ENCODE assay signal across 1 cellular context in the genomic region with DNA sequence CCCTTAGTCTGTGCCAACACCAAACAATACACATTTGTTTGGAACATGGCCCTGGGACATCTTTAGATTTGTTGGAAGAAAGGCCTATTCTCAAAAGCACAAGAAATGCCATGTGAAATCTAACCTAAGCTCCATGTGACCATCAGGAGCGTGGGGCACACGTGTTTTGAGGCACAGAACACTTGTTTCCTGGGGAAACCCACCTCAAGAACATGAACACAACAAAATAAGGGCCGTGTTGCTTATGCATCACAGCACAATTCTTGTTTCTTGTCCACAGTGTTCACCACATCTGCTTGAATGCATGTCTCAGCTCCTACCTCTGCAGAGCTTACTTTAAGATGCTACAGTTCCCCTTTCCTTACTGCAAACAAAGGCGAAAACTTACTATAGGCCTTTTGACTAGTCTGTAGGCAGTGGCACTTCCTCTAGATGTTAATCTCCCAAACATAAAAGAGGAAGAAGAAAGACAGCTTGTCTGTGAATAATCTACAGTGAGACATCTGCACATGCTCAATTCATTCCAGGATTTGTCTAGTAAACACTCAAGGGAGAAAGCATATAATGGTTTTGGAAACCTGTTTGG.
TF ChIP-seq lines count a peak whose summit lies in the region.

No MANE protein-coding gene starts in this region.

TF ChIP-seq in GM12878, 131 proteins besides CTCF, POLR2A, EP300 and RAD21 (continued from another document and continues in another):
- TF ChIP-seq, protein P1, sequence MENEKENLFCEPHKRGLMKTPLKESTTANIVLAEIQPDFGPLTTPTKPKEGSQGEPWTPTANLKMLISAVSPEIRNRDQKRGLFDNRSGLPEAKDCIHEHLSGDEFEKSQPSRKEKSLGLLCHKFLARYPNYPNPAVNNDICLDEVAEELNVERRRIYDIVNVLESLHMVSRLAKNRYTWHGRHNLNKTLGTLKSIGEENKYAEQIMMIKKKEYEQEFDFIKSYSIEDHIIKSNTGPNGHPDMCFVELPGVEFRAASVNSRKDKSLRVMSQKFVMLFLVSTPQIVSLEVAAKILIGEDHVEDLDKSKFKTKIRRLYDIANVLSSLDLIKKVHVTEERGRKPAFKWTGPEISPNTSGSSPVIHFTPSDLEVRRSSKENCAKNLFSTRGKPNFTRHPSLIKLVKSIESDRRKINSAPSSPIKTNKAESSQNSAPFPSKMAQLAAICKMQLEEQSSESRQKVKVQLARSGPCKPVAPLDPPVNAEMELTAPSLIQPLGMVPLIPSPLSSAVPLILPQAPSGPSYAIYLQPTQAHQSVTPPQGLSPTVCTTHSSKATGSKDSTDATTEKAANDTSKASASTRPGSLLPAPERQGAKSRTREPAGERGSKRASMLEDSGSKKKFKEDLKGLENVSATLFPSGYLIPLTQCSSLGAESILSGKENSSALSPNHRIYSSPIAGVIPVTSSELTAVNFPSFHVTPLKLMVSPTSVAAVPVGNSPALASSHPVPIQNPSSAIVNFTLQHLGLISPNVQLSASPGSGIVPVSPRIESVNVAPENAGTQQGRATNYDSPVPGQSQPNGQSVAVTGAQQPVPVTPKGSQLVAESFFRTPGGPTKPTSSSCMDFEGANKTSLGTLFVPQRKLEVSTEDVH (IDR thresholded peaks at IDR 0.05; ENCODE audit: low read depth, partially characterized antibody) = no peak
- TF ChIP-seq SUZ12 (IDR thresholded peaks at IDR 0.05; ENCODE audit: unreplicated experiment) (no peak), RUNX3 (IDR thresholded peaks at IDR 0.05; ENCODE audit: low read length) (peak; percentile 66), CBX3 (IDR thresholded peaks at IDR 0.05; ENCODE audit: borderline replicate concordance, low read depth) (no peak), FOXM1 (IDR thresholded peaks at IDR 0.05; ENCODE audit: low read depth, low read length) (0 out of 2 replicates have a peak, but pooled peaks have one; percentile 45), ZSCAN29 (IDR thresholded peaks at IDR 0.05) (no peak), TAF1 (IDR thresholded peaks at IDR 0.05; ENCODE audit: borderline replicate concordance, low read depth, low read length) (no peak), MYC (IDR thresholded peaks at IDR 0.05; ENCODE audit: insufficient read depth, insufficient read length, insufficient replicate concordance, low read length, severe bottlenecking) (no peak), BACH1 (IDR thresholded peaks at IDR 0.05; ENCODE audit: borderline replicate concordance) (peak; percentile 38; the same call in 1 of the 2 replicates), SPI1 (IDR thresholded peaks at IDR 0.05; ENCODE audit: borderline replicate concordance, insufficient read depth, low read depth, low read length) (peak; percentile 96), RELA (IDR thresholded peaks at IDR 0.05; ENCODE audit: borderline replicate concordance, partially characterized antibody) (peak; percentile 40), SREBF1 (IDR thresholded peaks at IDR 0.05; ENCODE audit: low read length) (no peak), ESRRA (IDR thresholded peaks at IDR 0.05; ENCODE audit: low read length) (no peak), CHD1 (IDR thresholded peaks at IDR 0.05; ENCODE audit: low read depth, low read length) (no peak), PAX8 (IDR thresholded peaks at IDR 0.05) (no peak), BCL11A (IDR thresholded peaks at IDR 0.05; ENCODE audit: low read depth, low read length) (peak; percentile 45; the same call in 1 of the 2 replicates), SIN3A (IDR thresholded peaks at IDR 0.05; ENCODE audit: low read depth, low read length) (no peak), POLR2AphosphoS2 (IDR thresholded peaks at IDR 0.05; ENCODE audit: low read depth, low read length) (no peak), CREM (IDR thresholded peaks at IDR 0.05; ENCODE audit: low read depth) (no peak), NR2F1 (conservative IDR thresholded peaks at IDR 0.05) (no peak), FOXK2 (IDR thresholded peaks at IDR 0.05) (peak; percentile 54; the same call in 1 of the 2 replicates), ZNF274 (IDR thresholded peaks at IDR 0.05; ENCODE audit: insufficient read depth, insufficient read length) (no peak), HDAC6 (IDR thresholded peaks at IDR 0.05; ENCODE audit: unreplicated experiment) (no peak)
- TF ChIP-seq, protein P2, sequence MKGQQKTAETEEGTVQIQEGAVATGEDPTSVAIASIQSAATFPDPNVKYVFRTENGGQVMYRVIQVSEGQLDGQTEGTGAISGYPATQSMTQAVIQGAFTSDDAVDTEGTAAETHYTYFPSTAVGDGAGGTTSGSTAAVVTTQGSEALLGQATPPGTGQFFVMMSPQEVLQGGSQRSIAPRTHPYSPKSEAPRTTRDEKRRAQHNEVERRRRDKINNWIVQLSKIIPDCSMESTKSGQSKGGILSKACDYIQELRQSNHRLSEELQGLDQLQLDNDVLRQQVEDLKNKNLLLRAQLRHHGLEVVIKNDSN (IDR thresholded peaks at IDR 0.05; ENCODE audit: borderline replicate concordance, extremely low read length, insufficient read depth, low read depth, low read length) = peak; percentile 61
- TF ChIP-seq, protein P3, sequence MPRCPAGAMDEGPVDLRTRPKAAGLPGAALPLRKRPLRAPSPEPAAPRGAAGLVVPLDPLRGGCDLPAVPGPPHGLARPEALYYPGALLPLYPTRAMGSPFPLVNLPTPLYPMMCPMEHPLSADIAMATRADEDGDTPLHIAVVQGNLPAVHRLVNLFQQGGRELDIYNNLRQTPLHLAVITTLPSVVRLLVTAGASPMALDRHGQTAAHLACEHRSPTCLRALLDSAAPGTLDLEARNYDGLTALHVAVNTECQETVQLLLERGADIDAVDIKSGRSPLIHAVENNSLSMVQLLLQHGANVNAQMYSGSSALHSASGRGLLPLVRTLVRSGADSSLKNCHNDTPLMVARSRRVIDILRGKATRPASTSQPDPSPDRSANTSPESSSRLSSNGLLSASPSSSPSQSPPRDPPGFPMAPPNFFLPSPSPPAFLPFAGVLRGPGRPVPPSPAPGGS (IDR thresholded peaks at IDR 0.05; ENCODE audit: borderline replicate concordance, insufficient read depth, low read depth, low read length, poor library complexity, severe bottlenecking) = no peak
- TF ChIP-seq, protein P4, sequence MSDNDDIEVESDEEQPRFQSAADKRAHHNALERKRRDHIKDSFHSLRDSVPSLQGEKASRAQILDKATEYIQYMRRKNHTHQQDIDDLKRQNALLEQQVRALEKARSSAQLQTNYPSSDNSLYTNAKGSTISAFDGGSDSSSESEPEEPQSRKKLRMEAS (IDR thresholded peaks at IDR 0.05; ENCODE audit: low read depth, low read length) = peak; percentile 90
- TF ChIP-seq, protein P5, sequence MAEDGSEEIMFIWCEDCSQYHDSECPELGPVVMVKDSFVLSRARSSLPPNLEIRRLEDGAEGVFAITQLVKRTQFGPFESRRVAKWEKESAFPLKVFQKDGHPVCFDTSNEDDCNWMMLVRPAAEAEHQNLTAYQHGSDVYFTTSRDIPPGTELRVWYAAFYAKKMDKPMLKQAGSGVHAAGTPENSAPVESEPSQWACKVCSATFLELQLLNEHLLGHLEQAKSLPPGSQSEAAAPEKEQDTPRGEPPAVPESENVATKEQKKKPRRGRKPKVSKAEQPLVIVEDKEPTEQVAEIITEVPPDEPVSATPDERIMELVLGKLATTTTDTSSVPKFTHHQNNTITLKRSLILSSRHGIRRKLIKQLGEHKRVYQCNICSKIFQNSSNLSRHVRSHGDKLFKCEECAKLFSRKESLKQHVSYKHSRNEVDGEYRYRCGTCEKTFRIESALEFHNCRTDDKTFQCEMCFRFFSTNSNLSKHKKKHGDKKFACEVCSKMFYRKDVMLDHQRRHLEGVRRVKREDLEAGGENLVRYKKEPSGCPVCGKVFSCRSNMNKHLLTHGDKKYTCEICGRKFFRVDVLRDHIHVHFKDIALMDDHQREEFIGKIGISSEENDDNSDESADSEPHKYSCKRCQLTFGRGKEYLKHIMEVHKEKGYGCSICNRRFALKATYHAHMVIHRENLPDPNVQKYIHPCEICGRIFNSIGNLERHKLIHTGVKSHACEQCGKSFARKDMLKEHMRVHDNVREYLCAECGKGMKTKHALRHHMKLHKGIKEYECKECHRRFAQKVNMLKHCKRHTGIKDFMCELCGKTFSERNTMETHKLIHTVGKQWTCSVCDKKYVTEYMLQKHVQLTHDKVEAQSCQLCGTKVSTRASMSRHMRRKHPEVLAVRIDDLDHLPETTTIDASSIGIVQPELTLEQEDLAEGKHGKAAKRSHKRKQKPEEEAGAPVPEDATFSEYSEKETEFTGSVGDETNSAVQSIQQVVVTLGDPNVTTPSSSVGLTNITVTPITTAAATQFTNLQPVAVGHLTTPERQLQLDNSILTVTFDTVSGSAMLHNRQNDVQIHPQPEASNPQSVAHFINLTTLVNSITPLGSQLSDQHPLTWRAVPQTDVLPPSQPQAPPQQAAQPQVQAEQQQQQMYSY (CRISPR knock-in tag; IDR thresholded peaks at IDR 0.05) = no peak
- TF ChIP-seq, protein P6, sequence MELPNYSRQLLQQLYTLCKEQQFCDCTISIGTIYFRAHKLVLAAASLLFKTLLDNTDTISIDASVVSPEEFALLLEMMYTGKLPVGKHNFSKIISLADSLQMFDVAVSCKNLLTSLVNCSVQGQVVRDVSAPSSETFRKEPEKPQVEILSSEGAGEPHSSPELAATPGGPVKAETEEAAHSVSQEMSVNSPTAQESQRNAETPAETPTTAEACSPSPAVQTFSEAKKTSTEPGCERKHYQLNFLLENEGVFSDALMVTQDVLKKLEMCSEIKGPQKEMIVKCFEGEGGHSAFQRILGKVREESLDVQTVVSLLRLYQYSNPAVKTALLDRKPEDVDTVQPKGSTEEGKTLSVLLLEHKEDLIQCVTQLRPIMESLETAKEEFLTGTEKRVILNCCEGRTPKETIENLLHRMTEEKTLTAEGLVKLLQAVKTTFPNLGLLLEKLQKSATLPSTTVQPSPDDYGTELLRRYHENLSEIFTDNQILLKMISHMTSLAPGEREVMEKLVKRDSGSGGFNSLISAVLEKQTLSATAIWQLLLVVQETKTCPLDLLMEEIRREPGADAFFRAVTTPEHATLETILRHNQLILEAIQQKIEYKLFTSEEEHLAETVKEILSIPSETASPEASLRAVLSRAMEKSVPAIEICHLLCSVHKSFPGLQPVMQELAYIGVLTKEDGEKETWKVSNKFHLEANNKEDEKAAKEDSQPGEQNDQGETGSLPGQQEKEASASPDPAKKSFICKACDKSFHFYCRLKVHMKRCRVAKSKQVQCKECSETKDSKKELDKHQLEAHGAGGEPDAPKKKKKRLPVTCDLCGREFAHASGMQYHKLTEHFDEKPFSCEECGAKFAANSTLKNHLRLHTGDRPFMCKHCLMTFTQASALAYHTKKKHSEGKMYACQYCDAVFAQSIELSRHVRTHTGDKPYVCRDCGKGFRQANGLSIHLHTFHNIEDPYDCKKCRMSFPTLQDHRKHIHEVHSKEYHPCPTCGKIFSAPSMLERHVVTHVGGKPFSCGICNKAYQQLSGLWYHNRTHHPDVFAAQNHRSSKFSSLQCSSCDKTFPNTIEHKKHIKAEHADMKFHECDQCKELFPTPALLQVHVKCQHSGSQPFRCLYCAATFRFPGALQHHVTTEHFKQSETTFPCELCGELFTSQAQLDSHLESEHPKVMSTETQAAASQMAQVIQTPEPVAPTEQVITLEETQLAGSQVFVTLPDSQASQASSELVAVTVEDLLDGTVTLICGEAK (IDR thresholded peaks at IDR 0.05; ENCODE audit: borderline replicate concordance) = no peak
- TF ChIP-seq, protein P7, sequence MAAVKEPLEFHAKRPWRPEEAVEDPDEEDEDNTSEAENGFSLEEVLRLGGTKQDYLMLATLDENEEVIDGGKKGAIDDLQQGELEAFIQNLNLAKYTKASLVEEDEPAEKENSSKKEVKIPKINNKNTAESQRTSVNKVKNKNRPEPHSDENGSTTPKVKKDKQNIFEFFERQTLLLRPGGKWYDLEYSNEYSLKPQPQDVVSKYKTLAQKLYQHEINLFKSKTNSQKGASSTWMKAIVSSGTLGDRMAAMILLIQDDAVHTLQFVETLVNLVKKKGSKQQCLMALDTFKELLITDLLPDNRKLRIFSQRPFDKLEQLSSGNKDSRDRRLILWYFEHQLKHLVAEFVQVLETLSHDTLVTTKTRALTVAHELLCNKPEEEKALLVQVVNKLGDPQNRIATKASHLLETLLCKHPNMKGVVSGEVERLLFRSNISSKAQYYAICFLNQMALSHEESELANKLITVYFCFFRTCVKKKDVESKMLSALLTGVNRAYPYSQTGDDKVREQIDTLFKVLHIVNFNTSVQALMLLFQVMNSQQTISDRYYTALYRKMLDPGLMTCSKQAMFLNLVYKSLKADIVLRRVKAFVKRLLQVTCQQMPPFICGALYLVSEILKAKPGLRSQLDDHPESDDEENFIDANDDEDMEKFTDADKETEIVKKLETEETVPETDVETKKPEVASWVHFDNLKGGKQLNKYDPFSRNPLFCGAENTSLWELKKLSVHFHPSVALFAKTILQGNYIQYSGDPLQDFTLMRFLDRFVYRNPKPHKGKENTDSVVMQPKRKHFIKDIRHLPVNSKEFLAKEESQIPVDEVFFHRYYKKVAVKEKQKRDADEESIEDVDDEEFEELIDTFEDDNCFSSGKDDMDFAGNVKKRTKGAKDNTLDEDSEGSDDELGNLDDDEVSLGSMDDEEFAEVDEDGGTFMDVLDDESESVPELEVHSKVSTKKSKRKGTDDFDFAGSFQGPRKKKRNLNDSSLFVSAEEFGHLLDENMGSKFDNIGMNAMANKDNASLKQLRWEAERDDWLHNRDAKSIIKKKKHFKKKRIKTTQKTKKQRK (IDR thresholded peaks at IDR 0.05; ENCODE audit: low read depth, low read length) = no peak
- TF ChIP-seq, protein P8, sequence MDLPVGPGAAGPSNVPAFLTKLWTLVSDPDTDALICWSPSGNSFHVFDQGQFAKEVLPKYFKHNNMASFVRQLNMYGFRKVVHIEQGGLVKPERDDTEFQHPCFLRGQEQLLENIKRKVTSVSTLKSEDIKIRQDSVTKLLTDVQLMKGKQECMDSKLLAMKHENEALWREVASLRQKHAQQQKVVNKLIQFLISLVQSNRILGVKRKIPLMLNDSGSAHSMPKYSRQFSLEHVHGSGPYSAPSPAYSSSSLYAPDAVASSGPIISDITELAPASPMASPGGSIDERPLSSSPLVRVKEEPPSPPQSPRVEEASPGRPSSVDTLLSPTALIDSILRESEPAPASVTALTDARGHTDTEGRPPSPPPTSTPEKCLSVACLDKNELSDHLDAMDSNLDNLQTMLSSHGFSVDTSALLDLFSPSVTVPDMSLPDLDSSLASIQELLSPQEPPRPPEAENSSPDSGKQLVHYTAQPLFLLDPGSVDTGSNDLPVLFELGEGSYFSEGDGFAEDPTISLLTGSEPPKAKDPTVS (IDR thresholded peaks at IDR 0.05; ENCODE audit: low read depth, low read length) = no peak
- TF ChIP-seq, protein P9, sequence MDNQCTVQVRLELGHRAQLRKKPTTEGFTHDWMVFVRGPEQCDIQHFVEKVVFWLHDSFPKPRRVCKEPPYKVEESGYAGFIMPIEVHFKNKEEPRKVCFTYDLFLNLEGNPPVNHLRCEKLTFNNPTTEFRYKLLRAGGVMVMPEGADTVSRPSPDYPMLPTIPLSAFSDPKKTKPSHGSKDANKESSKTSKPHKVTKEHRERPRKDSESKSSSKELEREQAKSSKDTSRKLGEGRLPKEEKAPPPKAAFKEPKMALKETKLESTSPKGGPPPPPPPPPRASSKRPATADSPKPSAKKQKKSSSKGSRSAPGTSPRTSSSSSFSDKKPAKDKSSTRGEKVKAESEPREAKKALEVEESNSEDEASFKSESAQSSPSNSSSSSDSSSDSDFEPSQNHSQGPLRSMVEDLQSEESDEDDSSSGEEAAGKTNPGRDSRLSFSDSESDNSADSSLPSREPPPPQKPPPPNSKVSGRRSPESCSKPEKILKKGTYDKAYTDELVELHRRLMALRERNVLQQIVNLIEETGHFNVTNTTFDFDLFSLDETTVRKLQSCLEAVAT (IDR thresholded peaks at IDR 0.05) = no peak
